ENCODE assay signal across 8 cellular contexts in genomic region chr21:21921410-21922232, GRCh38.
DNase-seq lines count a peak whose midpoint lies in the region; ATAC-seq and TF ChIP-seq lines count a peak whose summit lies in the region.

No MANE protein-coding gene starts in this region.

- TF ChIP-seq CTCF in fibroblast of mammary gland (conservative IDR thresholded peaks at IDR 0.05; ENCODE audit: control insufficient read depth, insufficient read depth, low read depth, low read length) = peak; percentile 63
- TF ChIP-seq CTCF in thyroid gland (IDR thresholded peaks at IDR 0.05) = peak in 4 of 6 experiments; percentile 13 to 59 (median 42)

- POLR2A ChIA-PET in activated CD4-positive, alpha-beta T cell treated with anti-CD3 and anti-CD28 coated beads for 36 hours (lab: Charles Lee) = interaction anchor here (0.7 kb wide), 1 partner anchor 921 kb away, joined by 3 read pairs; no protein-coding TSS in a partner anchor

- H3K27me3 Mint-ChIP-seq in activated CD4-positive, alpha-beta T cell treated with anti-CD3 and anti-CD28 coated beads for 36 hours = peaks cover 6% of the 10 kb centered on the region

- H3K4me1 ChIP-seq in thyroid gland (no peaks in the 10 kb centered on the region), aorta (ENCODE audit: control insufficient read depth in 1 of 2, insufficient read depth in 2 of 2, low read length in 2 of 2) (no peaks in the 10 kb centered on the region)

- no peak for TF ChIP-seq POLR2A in thyroid gland (IDR thresholded peaks at IDR 0.05)

- no peak overlapping the region for H3K4me3 Mint-ChIP-seq in activated CD4-positive, alpha-beta T cell treated with anti-CD3 and anti-CD28 coated beads for 36 hours

- H3K27ac Mint-ChIP-seq in activated CD4-positive, alpha-beta T cell treated with anti-CD3 and anti-CD28 coated beads for 36 hours = no peak overlapping the region

- CTCF ChIA-PET in activated CD4-positive, alpha-beta T cell treated with anti-CD3 and anti-CD28 coated beads for 36 hours (lab: Charles Lee) = interaction anchor here (0.7 to 0.9 kb wide), 7 partner anchors 21 to 921 kb away, joined by 3 to 4 read pairs (median 3); no protein-coding TSS in a partner anchor

- H3K9me3 ChIP-seq in thyroid gland (no peaks in the 10 kb centered on the region), aorta (ENCODE audit: control insufficient read depth, low read length) (no peaks in the 10 kb centered on the region)

- H3K36me3 Mint-ChIP-seq in activated CD4-positive, alpha-beta T cell treated with anti-CD3 and anti-CD28 coated beads for 36 hours (ENCODE audit: low read depth) = no peaks in the 10 kb centered on the region

- H3K27me3 ChIP-seq in thyroid gland = no peaks in the 10 kb centered on the region
- no peaks in the 10 kb centered on the region for H3K27me3 ChIP-seq in aorta (ENCODE audit: control insufficient read depth in 1 of 2, insufficient read depth in 2 of 2, low read length in 1 of 2)

- DNase-seq in NCI-H2196 (lab: John Stamatoyannopoulos, UW; ENCODE audit: unreplicated experiment) (peak; percentile 24), NCI-H2196 treated with DMSO at 0.1 percent for 48 hours (lab: John Stamatoyannopoulos, UW; ENCODE audit: unreplicated experiment) (no peak), NCI-H345 treated with DMSO at 0.1 percent for 48 hours (lab: John Stamatoyannopoulos, UW; ENCODE audit: unreplicated experiment) (peak; percentile 12), fibroblast of mammary gland (ENCODE audit: low read depth) (peak; percentile 32), thyroid gland (no peak), SIG-M5 treated with dmso at 0.1 percent for 504 hours (lab: John Stamatoyannopoulos, UW; ENCODE audit: unreplicated experiment) (no peak), aorta (no peak)
- no peak for DNase-seq in activated CD4-positive, alpha-beta T cell treated with anti-CD3 and anti-CD28 coated beads for 36 hours

- ATAC-seq in aorta (ENCODE audit: low FRiP score) = no peak
- no peak for ATAC-seq in activated CD4-positive, alpha-beta T cell treated with anti-CD3 and anti-CD28 coated beads for 36 hours

- H3K36me3 ChIP-seq in thyroid gland (no peaks in the 10 kb centered on the region), aorta (ENCODE audit: control insufficient read depth in 1 of 2, insufficient read depth in 2 of 2, low read length in 1 of 2) (no peaks in the 10 kb centered on the region)

- H3K9me3 Mint-ChIP-seq in activated CD4-positive, alpha-beta T cell treated with anti-CD3 and anti-CD28 coated beads for 36 hours (ENCODE audit: low read depth) = no peaks in the 10 kb centered on the region

- no peaks in the 10 kb centered on the region for H3K4me1 Mint-ChIP-seq in activated CD4-positive, alpha-beta T cell treated with anti-CD3 and anti-CD28 coated beads for 36 hours

- WGBS in thyroid gland, 2 donors = 50% methylated on average over 6 of the region's 6 CpGs
- 38 to 40% methylated on average over 6 of the region's 6 CpGs for WGBS in aorta, 2 donors

- H3K4me3 ChIP-seq in fibroblast of mammary gland (ENCODE audit: control insufficient read depth, low read depth, low read length) (no peak overlapping the region), thyroid gland (replicated peaks in 1 of 3) (no peak overlapping the region), aorta (ENCODE audit: low read length in 2 of 2) (no peak overlapping the region)

- H3K27ac ChIP-seq in thyroid gland (no peak overlapping the region), aorta (ENCODE audit: low read depth in 1 of 2, low read length in 2 of 2) (no peak overlapping the region)

- intact Hi-C loops in thyroid gland (cut with DNase I) = no loop called here
- intact Hi-C loops in aorta (cut with DNase I) = no loop called here
- intact Hi-C loops in activated CD4-positive, alpha-beta T cell treated with anti-CD3 and anti-CD28 coated beads for 36 hours (cut with DNase I, micrococcal nuclease) = loop anchor here (1.0 to 10.0 kb wide), 4 partner anchors 757 to 923 kb away; partner anchors contain the start of gene NCAM2 (in 1 of the 2)

Comparison
In these comparisons a context has a peak if more than half of its experiments do, and no peak if none do; other contexts are left out.
1. DNase-seq: peak in NCI-H2196 (single experiment), NCI-H345 treated with DMSO at 0.1 percent for 48 hours (single experiment) and fibroblast of mammary gland (single experiment); none in NCI-H2196 treated with DMSO at 0.1 percent for 48 hours (single experiment), thyroid gland (0 of 2), SIG-M5 treated with dmso at 0.1 percent for 504 hours (single experiment), aorta (0 of 2) and activated CD4-positive, alpha-beta T cell treated with anti-CD3 and anti-CD28 coated beads for 36 hours (single experiment).
2. intact Hi-C loops: an anchor here in activated CD4-positive, alpha-beta T cell treated with anti-CD3 and anti-CD28 coated beads for 36 hours (1.0 to 10.0 kb wide); none called in thyroid gland and aorta.